In genomic region chr11:65851811-65852507, GRCh38 we compare ENCODE assay signal across 15 cellular contexts. TPM values are rescaled to one million over a fixed set of nuclear protein-coding genes. Genes with fewer than 3 reads are reported as not detected.
DNase-seq lines count a peak whose midpoint lies in the region; ATAC-seq and TF ChIP-seq lines count a peak whose summit lies in the region.
"Had no signal": no experiment of that assay in that cellular context is flagged by ENCODE, and none has a peak within 500 bp of the region (broad histone marks: within the 10 kb centered on the region; RNA-seq: fewer than 3 reads in every experiment).

No MANE protein-coding gene starts in this region.

- H3K27me3 ChIP-seq in right cardiac atrium (ENCODE audit: control insufficient read depth, insufficient read depth): no peaks in the 10 kb centered on the region
- no peaks in the 10 kb centered on the region for H3K27me3 ChIP-seq in heart right ventricle
- H3K27me3 ChIP-seq in RWPE2 (ENCODE audit: insufficient read depth, poor library complexity, severe bottlenecking): no peaks in the 10 kb centered on the region
- H3K27me3 ChIP-seq in upper lobe of right lung: no peaks in the 10 kb centered on the region
- H3K27me3 ChIP-seq: BLaER1 had no signal

- peak; percentile 16 for TF ChIP-seq POLR2A in erythroblast (IDR thresholded peaks at IDR 0.05; ENCODE audit: low read length)

- WGBS in right cardiac atrium: 87% methylated on average over 10 of the region's 10 CpGs
- 91 to 92% methylated on average over 10 of the region's 10 CpGs for WGBS in heart right ventricle, 2 donors

- TF ChIP-seq CTCF in heart right ventricle (IDR thresholded peaks at IDR 0.05): no peak
- no peak for TF ChIP-seq CTCF in RWPE2 (IDR thresholded peaks at IDR 0.05; ENCODE audit: poor library complexity, severe bottlenecking)
- TF ChIP-seq CTCF in upper lobe of right lung (IDR thresholded peaks at IDR 0.05): no peak

- intact Hi-C loops in right cardiac atrium (cut with DNase I) (no loop called here), heart right ventricle (cut with DNase I) (no loop called here), upper lobe of right lung (cut with DNase I) (no loop called here)

- no peaks in the 10 kb centered on the region for H3K4me1 ChIP-seq in right cardiac atrium (ENCODE audit: control insufficient read depth, insufficient read depth, low read length)
- peaks cover 7 to 33% (median 21%) of the 10 kb centered on the region in 9 donors for H3K4me1 ChIP-seq in heart right ventricle
- H3K4me1 ChIP-seq in RWPE2 (ENCODE audit: insufficient read depth, poor library complexity, severe bottlenecking): no peaks in the 10 kb centered on the region
- H3K4me1 ChIP-seq in upper lobe of right lung: peaks cover 8% of the 10 kb centered on the region

- no peak overlapping the region for H3K27ac ChIP-seq in right cardiac atrium (ENCODE audit: low read length)
- H3K27ac ChIP-seq in heart right ventricle: no peak overlapping the region
- no peak overlapping the region for H3K27ac ChIP-seq in RWPE2 (ENCODE audit: poor library complexity, severe bottlenecking)
- no peak overlapping the region for H3K27ac ChIP-seq in upper lobe of right lung
- H3K27ac ChIP-seq: BLaER1, skin epidermis had no signal

- H3K9me3 ChIP-seq in right cardiac atrium (ENCODE audit: control insufficient read depth, low read length) (no peaks in the 10 kb centered on the region), heart right ventricle (peaks cover 0 to 10% (median 3%) of the 10 kb centered on the region in 11 donors), RWPE2 (ENCODE audit: severe bottlenecking) (no peaks in the 10 kb centered on the region), upper lobe of right lung (no peaks in the 10 kb centered on the region)

- H3K36me3 ChIP-seq in heart right ventricle (peaks cover 9 to 65% (median 35%) of the 10 kb centered on the region in 9 donors), RWPE2 (ENCODE audit: low read depth) (peaks cover 41% of the 10 kb centered on the region), upper lobe of right lung (peaks cover 48% of the 10 kb centered on the region)

- H3K4me3 ChIP-seq in right cardiac atrium (ENCODE audit: low read length) (no peak overlapping the region), heart right ventricle (no peak overlapping the region), RWPE2 (ENCODE audit: severe bottlenecking) (no peak overlapping the region), upper lobe of right lung (no peak overlapping the region)
- H3K4me3 ChIP-seq: BLaER1, skin epidermis had no signal

- DNase-seq in right cardiac atrium (peak in 2 of 3 donors; percentile 34 to 46), heart right ventricle (no peak), RWPE2 (ENCODE audit: low spot score) (no peak), erythroblast (lab: John Stamatoyannopoulos, UW) (no peak), upper lobe of right lung (peak; percentile 57), NCI-H2171 (lab: John Stamatoyannopoulos, UW) (no peak)
- DNase-seq: cortex of kidney; naive thymus-derived CD8-positive, alpha-beta T cell; NCI-H2227 treated with DMSO at 0.1 percent for 48 hours had no signal

- no peak for ATAC-seq in right cardiac atrium
- no peak for ATAC-seq in heart right ventricle
- peak; percentile 11 for ATAC-seq in RWPE2 (ENCODE audit: low read depth)
- no peak for ATAC-seq in upper lobe of right lung
- ATAC-seq in HG02588 (IDR thresholded peaks at IDR 0.05; ENCODE audit: unreplicated experiment): no peak
- ATAC-seq in GM21529 (IDR thresholded peaks at IDR 0.05; ENCODE audit: unreplicated experiment): no peak
- ATAC-seq: Right ventricle myocardium inferior had no signal

RNA-seq across cellular contexts. Expression of gene CFL1, which starts 6.0 kb away (rescaled TPM):
- 100 to 1,000 TPM; 285 to 470 (median 377) TPM for total RNA-seq in right cardiac atrium
- 389 TPM for polyA plus RNA-seq in right cardiac atrium
- total RNA-seq in heart right ventricle: 100 to 1,000 TPM; 281 to 672 (median 320) TPM
- 100 to 1,000 TPM; 159 to 962 TPM for polyA plus RNA-seq in heart right ventricle
- 608 TPM for total RNA-seq in upper lobe of right lung

RNA-seq across cellular contexts. Expression of gene MUS81, which starts 8.3 kb away (rescaled TPM):
- total RNA-seq in right cardiac atrium: 10 to 100 TPM; 33.3 to 39.5 (median 35.8) TPM
- polyA plus RNA-seq in right cardiac atrium: 44.7 TPM
- 10 to 100 TPM; 20.3 to 38.8 (median 27.0) TPM for total RNA-seq in heart right ventricle
- polyA plus RNA-seq in heart right ventricle: 100 to 1,000 TPM in 1 of 2 donors, 10 to 100 TPM in 1; 54.4 to 111 TPM
- 49.4 TPM for total RNA-seq in upper lobe of right lung

RNA-seq across cellular contexts. Expression of gene SNX32, which starts 18.2 kb away (rescaled TPM):
- total RNA-seq in right cardiac atrium: under 1 TPM in 3 of 4 donors, not detected in 1; 0.20 to 0.88 (median 0.48) TPM
- polyA plus RNA-seq in right cardiac atrium: 0.20 TPM
- total RNA-seq in heart right ventricle: under 1 TPM in 5 of 10 donors, not detected in 5; 0.13 to 0.32 (median 0.21) TPM
- polyA plus RNA-seq in heart right ventricle: under 1 TPM; 0.51 to 0.58 TPM
- total RNA-seq in upper lobe of right lung: not detected
- total RNA-seq: Right ventricle myocardium inferior had no signal

RNA-seq across cellular contexts. Expression of gene EFEMP2, which starts 20.6 kb away (rescaled TPM):
- total RNA-seq in right cardiac atrium: 100 to 1,000 TPM; 139 to 164 (median 142) TPM
- polyA plus RNA-seq in right cardiac atrium: 128 TPM
- total RNA-seq in heart right ventricle: 100 to 1,000 TPM in 3 of 10 donors, 10 to 100 TPM in 7; 79.4 to 112 (median 89.6) TPM
- 100 to 1,000 TPM in 1 of 2 donors, 10 to 100 TPM in 1; 54.8 to 133 TPM for polyA plus RNA-seq in heart right ventricle
- 62.0 TPM for total RNA-seq in upper lobe of right lung

RNA-seq across cellular contexts. Expression of gene CTSW, which starts 27.7 kb away (rescaled TPM):
- total RNA-seq in right cardiac atrium (1 to 10 TPM in 1 of 4 donors, under 1 TPM in 3; 0.45 to 1.7 (median 0.64) TPM), heart right ventricle (1 to 10 TPM in 2 of 10 donors, under 1 TPM in 7, not detected in 1; 0.20 to 7.9 (median 0.55) TPM), upper lobe of right lung (17.2 TPM)
- polyA plus RNA-seq in right cardiac atrium (0.79 TPM), heart right ventricle (under 1 TPM; 0.17 to 0.88 TPM)
- total RNA-seq: kidney epithelial cell had no signal

Comparison
In these comparisons a context has a peak if more than half of its experiments do, and no peak if none do; other contexts are left out.
1. DNase-seq: peak in right cardiac atrium (2 of 3) and upper lobe of right lung (single experiment); none in heart right ventricle (0 of 2), RWPE2 (single experiment), erythroblast (0 of 2) and NCI-H2171 (single experiment).